1 cellular context compared by ENCODE assay signal in genomic region chr15:60541784-60542617, GRCh38.
TF ChIP-seq lines count a peak whose summit lies in the region.

No MANE protein-coding gene starts in this region.

TF ChIP-seq in GM12878, 131 proteins besides CTCF, POLR2A, EP300 and RAD21 (continued from another document):
- TF ChIP-seq TCF12 (IDR thresholded peaks at IDR 0.05; ENCODE audit: low read depth, low read length) = no peak
- no peak for TF ChIP-seq MTA2 (IDR thresholded peaks at IDR 0.05; ENCODE audit: low read depth)
- 0 out of 2 replicates have a peak, but pooled peaks have one; percentile 31 for TF ChIP-seq POLR2AphosphoS2 (IDR thresholded peaks at IDR 0.05; ENCODE audit: low read depth, low read length)
- no peak for TF ChIP-seq NFXL1 (IDR thresholded peaks at IDR 0.05; ENCODE audit: borderline replicate concordance)
- TF ChIP-seq, protein P1, sequence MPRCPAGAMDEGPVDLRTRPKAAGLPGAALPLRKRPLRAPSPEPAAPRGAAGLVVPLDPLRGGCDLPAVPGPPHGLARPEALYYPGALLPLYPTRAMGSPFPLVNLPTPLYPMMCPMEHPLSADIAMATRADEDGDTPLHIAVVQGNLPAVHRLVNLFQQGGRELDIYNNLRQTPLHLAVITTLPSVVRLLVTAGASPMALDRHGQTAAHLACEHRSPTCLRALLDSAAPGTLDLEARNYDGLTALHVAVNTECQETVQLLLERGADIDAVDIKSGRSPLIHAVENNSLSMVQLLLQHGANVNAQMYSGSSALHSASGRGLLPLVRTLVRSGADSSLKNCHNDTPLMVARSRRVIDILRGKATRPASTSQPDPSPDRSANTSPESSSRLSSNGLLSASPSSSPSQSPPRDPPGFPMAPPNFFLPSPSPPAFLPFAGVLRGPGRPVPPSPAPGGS (IDR thresholded peaks at IDR 0.05; ENCODE audit: borderline replicate concordance, insufficient read depth, low read depth, low read length, poor library complexity, severe bottlenecking) = peak; percentile 9
- no peak for TF ChIP-seq CREB1 (IDR thresholded peaks at IDR 0.05; ENCODE audit: low read depth)
TF ChIP-seq in GM12878: peak in this region for 2.
